ENCODE assay signal across 8 cellular contexts in the genomic region with DNA sequence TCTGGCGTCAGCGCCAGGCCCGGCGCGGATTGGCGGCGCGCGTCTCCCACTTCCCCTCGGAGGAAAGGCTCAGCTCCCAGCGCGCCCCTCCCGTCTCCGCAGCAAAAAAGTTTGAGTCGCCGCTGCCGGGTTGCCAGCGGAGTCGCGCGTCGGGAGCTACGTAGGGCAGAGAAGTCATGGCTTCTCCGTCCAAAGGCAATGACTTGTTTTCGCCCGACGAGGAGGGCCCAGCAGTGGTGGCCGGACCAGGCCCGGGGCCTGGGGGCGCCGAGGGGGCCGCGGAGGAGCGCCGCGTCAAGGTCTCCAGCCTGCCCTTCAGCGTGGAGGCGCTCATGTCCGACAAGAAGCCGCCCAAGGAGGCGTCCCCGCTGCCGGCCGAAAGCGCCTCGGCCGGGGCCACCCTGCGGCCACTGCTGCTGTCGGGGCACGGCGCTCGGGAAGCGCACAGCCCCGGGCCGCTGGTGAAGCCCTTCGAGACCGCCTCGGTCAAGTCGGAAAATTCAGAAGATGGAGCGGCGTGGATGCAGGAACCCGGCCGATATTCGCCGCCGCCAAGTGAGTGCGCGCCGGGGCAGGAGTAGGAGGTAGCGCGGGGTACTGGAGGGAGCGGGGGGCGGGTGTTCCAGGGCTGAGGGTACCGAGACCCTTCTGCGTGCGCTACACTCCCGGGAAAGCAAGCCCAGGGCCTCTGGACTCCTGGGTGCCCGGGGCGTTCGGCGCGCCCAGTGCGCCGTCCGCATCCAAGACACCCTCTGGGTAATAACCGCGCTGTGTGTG. TPM values are rescaled to one million over a fixed set of nuclear protein-coding genes. Genes with fewer than 3 reads are reported as not detected.
DNase-seq lines count a peak whose midpoint lies in the region; ATAC-seq and TF ChIP-seq lines count a peak whose summit lies in the region.

A gene (plus strand): TSS at position 99 of the 777 bp plus-strand sequence. CDS start 78 bp downstream, at position 177.

- H3K36me3 ChIP-seq in esophagus squamous epithelium: no peaks in the 10 kb centered on the region

- WGBS in esophagus squamous epithelium, 2 donors: 0 to 4% methylated on average over 2 to 31 of the region's 87 CpGs

- peak in 1 of 4 donors; percentile 53 for TF ChIP-seq POLR2A in esophagus squamous epithelium (IDR thresholded peaks at IDR 0.05)

- DNase-seq in activated naive CD4-positive, alpha-beta T cell treated with Interleukin-2 at 50 U/mL for 16 hours: peak; percentile 25
- no peak for DNase-seq in activated naive CD4-positive, alpha-beta T cell (lab: John Stamatoyannopoulos, UW)
- peak; percentile 37 to 47 for DNase-seq in activated CD4-positive, alpha-beta T cell treated with anti-CD3 and anti-CD28 coated beads, Interleukin-2, amount 50 U/mL, for 48 hours
- DNase-seq in esophagus squamous epithelium (lab: John Stamatoyannopoulos, UW): no peak
- peak; percentile 89 for DNase-seq in mucosa of gallbladder (ENCODE audit: low spot score)
- DNase-seq in stimulated activated naive CD8-positive, alpha-beta T cell treated with anti-CD3 and anti-CD28 coated beads, Interleukin-15, Interleukin-2, amounts not matched to agents 100 U/mL and 50 U/mL, for 24 hours: peak; percentile 36
- DNase-seq in SHP77 treated with DMSO at 0.1 percent for 48 hours (lab: John Stamatoyannopoulos, UW): no peak
- no peak for DNase-seq in effector CD4-positive, alpha-beta T cell

- peaks cover 7 to 44% (median 12%) of the 10 kb centered on the region in 3 donors for H3K4me1 ChIP-seq in esophagus squamous epithelium

- intact Hi-C loops in esophagus squamous epithelium (cut with DNase I): no loop called here

- no peaks in the 10 kb centered on the region for H3K9me3 ChIP-seq in esophagus squamous epithelium

- peaks cover 26 to 100% (median 40%) of the 10 kb centered on the region in 4 donors for H3K27me3 ChIP-seq in esophagus squamous epithelium

- no peak for TF ChIP-seq CTCF in esophagus squamous epithelium (IDR thresholded peaks at IDR 0.05)

- peak within 1 kb of the TSS; percentile 44 to 76 (median 53) for H3K4me3 ChIP-seq in esophagus squamous epithelium

- peak; percentile 52 for ATAC-seq in stimulated activated naive CD8-positive, alpha-beta T cell treated with anti-CD3 and anti-CD28 coated beads, Interleukin-15, Interleukin-2, amounts not matched to agents 100 U/mL and 50 U/mL, for 24 hours

- H3K27ac ChIP-seq in esophagus squamous epithelium: peak within 1 kb of the TSS in 2 of 4 donors; percentile 46 to 70

RNA-seq across cellular contexts. Expression of the gene that starts here (rescaled TPM):
- total RNA-seq in esophagus squamous epithelium (1 to 10 TPM in 2 of 4 donors, under 1 TPM in 1, not detected in 1; 0.19 to 2.5 (median 1.6) TPM), mucosa of gallbladder (2.5 TPM)

Comparison
In these comparisons a context has a peak if more than half of its experiments do, and no peak if none do; other contexts are left out.
1. DNase-seq: peak in activated naive CD4-positive, alpha-beta T cell treated with Interleukin-2 at 50 U/mL for 16 hours (single experiment), activated CD4-positive, alpha-beta T cell treated with anti-CD3 and anti-CD28 coated beads, Interleukin-2, amount 50 U/mL, for 48 hours (2 of 2), mucosa of gallbladder (single experiment) and stimulated activated naive CD8-positive, alpha-beta T cell treated with anti-CD3 and anti-CD28 coated beads, Interleukin-15, Interleukin-2, amounts not matched to agents 100 U/mL and 50 U/mL, for 24 hours (single experiment); none in activated naive CD4-positive, alpha-beta T cell (0 of 4), esophagus squamous epithelium (single experiment), SHP77 treated with DMSO at 0.1 percent for 48 hours (single experiment) and effector CD4-positive, alpha-beta T cell (single experiment).